Comparison of ENCODE assay signal across 23 cellular contexts in the genomic region with DNA sequence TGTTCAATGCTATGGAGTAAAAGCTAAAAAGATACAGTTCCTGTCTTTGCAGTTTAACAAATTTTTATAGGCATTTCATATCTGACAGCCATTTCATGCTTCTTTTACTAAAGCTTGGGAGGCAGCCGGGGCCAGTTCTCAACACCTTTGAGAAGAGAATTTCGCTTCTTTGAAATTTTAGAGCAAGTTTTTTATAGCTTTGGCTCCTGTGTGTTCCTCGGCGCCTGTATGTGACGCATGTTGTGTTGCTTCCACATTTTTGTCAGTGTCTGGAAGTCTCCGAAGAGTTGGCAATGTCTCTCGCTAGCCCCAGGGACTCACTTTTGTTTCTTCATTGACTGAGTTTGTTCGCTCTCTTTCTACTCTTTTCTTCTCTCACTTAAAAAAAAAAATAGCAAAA.
"Had no signal": no experiment of that assay in that cellular context is flagged by ENCODE, and none has a peak within 500 bp of the region (broad histone marks: within the 10 kb centered on the region; RNA-seq: fewer than 3 reads in every experiment).

No MANE protein-coding gene starts in this region.

- H3K9me3 ChIP-seq: body of pancreas, MG63, SK-N-SH had no signal

- H3K36me3 ChIP-seq: cardiac muscle cell, MG63 had no signal

- H3K4me2 ChIP-seq: SK-N-SH had no signal

- DNase-seq: activated CD4-positive, alpha-beta T cell treated with anti-CD3 and anti-CD28 coated beads for 4 hours; activated CD8-positive, alpha-beta memory T cell treated with anti-CD3 and anti-CD28 coated beads, Interleukin-2, amount 50 U/mL, for 4 hours; activated CD8-positive, alpha-beta T cell treated with anti-CD3 and anti-CD28 coated beads for 36 hours; activated naive CD4-positive, alpha-beta T cell treated with anti-CD3 and anti-CD28 coated beads, Interleukin-2, amount 50 U/mL, for 16 hours; aorta; body of pancreas; KG1; MG63; MV-4-11; NCI-H1092 treated with DMSO at 0.1 percent for 48 hours; NCI-H1417 treated with DMSO at 0.1 percent for 48 hours; NCI-H1694; NCI-H2029 treated with DMSO at 0.1 percent for 48 hours; NCI-H345; NCI-H510A; NCI-H526 treated with DMSO at 0.1 percent for 48 hours; NCI-H82; OCI-M1; RPMI8226; SK-N-SH; T-helper 1 cell had no signal

- H3K9ac ChIP-seq: SK-N-SH had no signal

- H3K27me3 ChIP-seq: body of pancreas, cardiac muscle cell, MG63 had no signal

- H3K9me3 Mint-ChIP-seq: activated CD8-positive, alpha-beta T cell treated with anti-CD3 and anti-CD28 coated beads for 36 hours had no signal

- H3K4me3 ChIP-seq: body of pancreas, cardiac muscle cell, MG63 had no signal

- H3K4me1 Mint-ChIP-seq: IgD-negative memory B cell had no signal

- H3K27ac Mint-ChIP-seq: activated CD8-positive, alpha-beta T cell treated with anti-CD3 and anti-CD28 coated beads for 36 hours; IgD-negative memory B cell had no signal

- H3K4me1 ChIP-seq: body of pancreas had no signal

- H3K4me3 Mint-ChIP-seq: activated CD8-positive, alpha-beta T cell treated with anti-CD3 and anti-CD28 coated beads for 36 hours; IgD-negative memory B cell had no signal

- H3K27ac ChIP-seq: body of pancreas, cardiac muscle cell had no signal
